In genomic region chr3:40387001-40387894, GRCh38 we compare ENCODE assay signal across 8 cellular contexts. TPM values are rescaled to one million over a fixed set of nuclear protein-coding genes. Genes with fewer than 3 reads are reported as not detected.
A peak's percentile ranks its signal among the peaks of the same experiment; 100 is the strongest.
DNase-seq lines count a peak whose midpoint lies in the region; ATAC-seq, FAIRE-seq and TF ChIP-seq lines count a peak whose summit lies in the region.
"Had no signal": no experiment of that assay in that cellular context is flagged by ENCODE, and none has a peak within 500 bp of the region (broad histone marks: within the 10 kb centered on the region; RNA-seq: fewer than 3 reads in every experiment).

TSS of gene ENTPD3 (plus strand) at chr3:40387184. CDS start at chr3:40388058, 874 bp downstream.

- no peaks in the 10 kb centered on the region for H3K79me2 ChIP-seq in endothelial cell of umbilical vein (ENCODE audit: control insufficient read depth, insufficient read depth, low read length)

- ATAC-seq in naive B cell (ENCODE audit: low read depth in 2 of 2) (peak; percentile 71 to 73), HG03469 (IDR thresholded peaks at IDR 0.05; ENCODE audit: unreplicated experiment) (no peak), GM21360 (IDR thresholded peaks at IDR 0.05; ENCODE audit: unreplicated experiment) (no peak)

- no TSS peak for BruUV-seq in endothelial cell of umbilical vein (replicated peaks; lab: Mats Ljungman, UMichigan)

- H3K4me2 ChIP-seq in endothelial cell of umbilical vein (ENCODE audit: insufficient read depth, low read length) = peak within 1 kb of the TSS; percentile 54

- dilution Hi-C loops in endothelial cell of umbilical vein (cut with MboI; ENCODE audit: extremely low pct_ligation_motif_present, low sequenced_read_pairs) = no loop called here

- H4K20me1 ChIP-seq in endothelial cell of umbilical vein (replicated peaks; ENCODE audit: control insufficient read depth, extremely low read depth, insufficient read depth, low read length) = no peaks in the 10 kb centered on the region

- peak within 1 kb of the TSS; percentile 92 for H2AFZ ChIP-seq in endothelial cell of umbilical vein (ENCODE audit: low read depth, low read length)

- H3K4me1 Mint-ChIP-seq in naive B cell = peaks cover 7 to 10% (median 9%) of the 10 kb centered on the region in 3 donors

- H3K9me3 Mint-ChIP-seq in naive B cell = peaks cover 0 to 5% (median 0%) of the 10 kb centered on the region in 7 donors

- H3K36me3 ChIP-seq in endothelial cell of umbilical vein (ENCODE audit: control insufficient read depth in 2 of 2, extremely low read depth in 1 of 2, insufficient read depth in 2 of 2, low read length in 2 of 2) (no peaks in the 10 kb centered on the region), stomach smooth muscle (ENCODE audit: control insufficient read depth in 2 of 2, insufficient read depth in 2 of 2, low read length in 2 of 2) (peaks cover 0 to 2% of the 10 kb centered on the region in 2 donors)

- CTCF ChIA-PET in endothelial cell of umbilical vein (lab: Charles Lee) = interaction anchor here (0.5 kb wide), 1 partner anchor 11 kb away, joined by 3 read pairs; no protein-coding TSS in a partner anchor

- intact Hi-C loops in endothelial cell of umbilical vein (cut with micrococcal nuclease) = no loop called here

- H3K27ac ChIP-seq in endothelial cell of umbilical vein (ENCODE audit: insufficient read depth, low read depth, low read length) = no peak within 1 kb of the TSS
- H3K27ac ChIP-seq in stomach smooth muscle (ENCODE audit: low read length) = no peak within 1 kb of the TSS

- no peak for TF ChIP-seq POLR2A in endothelial cell of umbilical vein (IDR thresholded peaks at IDR 0.05; ENCODE audit: low read depth, low read length)

- H3K36me3 Mint-ChIP-seq in naive B cell = peaks cover 12 to 16% of the 10 kb centered on the region in 2 donors

- peaks cover 18 to 21% of the 10 kb centered on the region in 2 experiments for H3K27me3 ChIP-seq in endothelial cell of umbilical vein (ENCODE audit: control insufficient read depth in 2 of 2, insufficient read depth in 2 of 2, low read length in 2 of 2)
- peaks cover 6 to 13% of the 10 kb centered on the region in 2 donors for H3K27me3 ChIP-seq in stomach smooth muscle (ENCODE audit: control insufficient read depth in 1 of 2, insufficient read depth in 2 of 2, low read length in 2 of 2)

- H3K9ac ChIP-seq in endothelial cell of umbilical vein (replicated peaks; ENCODE audit: extremely low read depth, insufficient read depth, low read length) (no peak within 1 kb of the TSS), stomach smooth muscle (ENCODE audit: low read length in 2 of 2) (no peak within 1 kb of the TSS)

- peaks cover 34 to 58% (median 52%) of the 10 kb centered on the region in 3 donors for H3K27me3 Mint-ChIP-seq in naive B cell

- TF ChIP-seq CTCF in endothelial cell of umbilical vein (IDR thresholded peaks at IDR 0.05; ENCODE audit: extremely low read depth in 1 of 2, insufficient read depth in 1 of 2, low read depth in 1 of 2, low read length in 2 of 2) = no peak

- FAIRE-seq in endothelial cell of umbilical vein (lab: Jason Lieb, UNC) = peak; percentile 54

- peaks cover 7% of the 10 kb centered on the region for H3K4me1 ChIP-seq in endothelial cell of umbilical vein (ENCODE audit: control insufficient read depth, extremely low read depth, insufficient read depth, low read length)
- H3K4me1 ChIP-seq in stomach smooth muscle (ENCODE audit: control insufficient read depth, insufficient read depth, low read length) = peaks cover 3% of the 10 kb centered on the region

- H3K9me1 ChIP-seq in endothelial cell of umbilical vein (replicated peaks; ENCODE audit: control insufficient read depth, extremely low read depth, insufficient read depth, low read length) = no peaks in the 10 kb centered on the region

- no peaks in the 10 kb centered on the region for H3K9me3 ChIP-seq in endothelial cell of umbilical vein (replicated peaks; ENCODE audit: control insufficient read depth, insufficient read depth, low read length)
- peaks cover 0 to 3% of the 10 kb centered on the region in 2 donors for H3K9me3 ChIP-seq in stomach smooth muscle (ENCODE audit: control insufficient read depth in 2 of 2, low read length in 2 of 2)

- peak within 1 kb of the TSS in 1 of 6 donors; percentile 53 for H3K27ac Mint-ChIP-seq in naive B cell

- POLR2A ChIA-PET in endothelial cell of umbilical vein (lab: Charles Lee) = no interaction called here

- DNase-seq in NCI-H1092 (lab: John Stamatoyannopoulos, UW) = peak; percentile 4
- peak; percentile 39 for DNase-seq in activated CD8-positive, alpha-beta memory T cell treated with anti-CD3 and anti-CD28 coated beads, Interleukin-2, amount 50 U/mL, for 4 hours
- peak; percentile 17 for DNase-seq in endothelial cell of umbilical vein (ENCODE audit: low read depth, low spot score)
- DNase-seq in naive B cell = peak; percentile 6

- H3K4me3 ChIP-seq in endothelial cell of umbilical vein (replicated peaks in 1 of 3; ENCODE audit: insufficient read depth in 1 of 3, low read depth in 1 of 3, low read length in 3 of 3) (peak within 1 kb of the TSS in 2 of 3 experiments; percentile 35 to 44), stomach smooth muscle (ENCODE audit: low read length in 2 of 2) (peak within 1 kb of the TSS; percentile 19 to 57)

- H3K4me3 Mint-ChIP-seq in naive B cell = peak within 1 kb of the TSS in 7 of 8 donors; percentile 45 to 91 (median 61)

TF ChIP-seq in endothelial cell of umbilical vein, 7 proteins besides CTCF, POLR2A, EP300 and RAD21:
- peak; percentile 36 for TF ChIP-seq EZH2 (IDR thresholded peaks at IDR 0.05; ENCODE audit: borderline replicate concordance, low read depth, low read length, severe bottlenecking)
- no peak for TF ChIP-seq FOS (IDR thresholded peaks at IDR 0.05; ENCODE audit: borderline replicate concordance, insufficient read depth, low read length)

RNA-seq across cellular contexts. Expression of gene ENTPD3, which starts in this region (rescaled TPM):
- total RNA-seq in endothelial cell of umbilical vein = not detected in 2 replicates
- polyA plus RNA-seq in endothelial cell of umbilical vein = 0.03 TPM in 1 of 2 replicates, not detected in the other
- 0.03 TPM in 2 replicates for polyA plus RNA-seq in endothelial cell of umbilical vein (2011; cell fraction: cytosol; rRNA removed)
- polyA plus RNA-seq in endothelial cell of umbilical vein (2011; cell fraction: nucleus; rRNA removed) = not detected in 2 replicates
- not detected in 2 replicates for polyA plus RNA-seq in endothelial cell of umbilical vein (2012)
- polyA minus RNA-seq in endothelial cell of umbilical vein = not detected in 2 replicates
- polyA minus RNA-seq in endothelial cell of umbilical vein (2011; cell fraction: cytosol; rRNA and poly(A)+ RNA removed) = not detected
- not detected in 2 replicates for polyA minus RNA-seq in endothelial cell of umbilical vein (2011; cell fraction: nucleus; rRNA and poly(A)+ RNA removed)
- polyA plus RNA-seq in naive B cell (ENCODE audit: low read depth in 6 of 6) = not detected
- total RNA-seq: NCI-H460 had no signal

Comparison
In these comparisons a context has a peak if more than half of its experiments do, and no peak if none do; other contexts are left out.
1. Peak in DNase-seq, H3K4me3 ChIP-seq and H3K4me2 ChIP-seq in endothelial cell of umbilical vein; RNA of the gene not detected or under 1 TPM.
2. Peak in DNase-seq and ATAC-seq in naive B cell; RNA of the gene not detected or under 1 TPM.